9 cellular contexts compared by ENCODE assay signal in the genomic region with DNA sequence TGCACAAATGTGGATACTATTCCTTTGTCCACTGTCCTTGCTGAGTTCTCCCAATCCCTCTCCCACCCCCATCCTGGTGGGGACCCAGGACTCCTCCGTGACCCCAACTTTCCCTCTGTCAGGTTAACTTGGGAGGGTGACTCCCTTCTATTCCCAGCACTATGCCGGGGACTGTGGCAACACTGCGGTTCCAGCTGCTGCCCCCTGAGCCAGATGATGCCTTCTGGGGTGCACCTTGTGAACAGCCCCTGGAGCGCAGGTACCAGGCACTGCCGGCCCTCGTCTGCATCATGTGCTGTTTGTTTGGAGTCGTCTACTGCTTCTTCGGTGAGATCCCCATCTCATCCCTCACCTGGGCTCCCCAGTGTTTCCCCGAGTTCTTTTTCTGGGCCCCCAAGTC. TPM values are rescaled to one million over a fixed set of nuclear protein-coding genes. Genes with fewer than 3 reads are reported as not detected.
DNase-seq lines count a peak whose midpoint lies in the region; ATAC-seq and TF ChIP-seq lines count a peak whose summit lies in the region.
"Had no signal": no experiment of that assay in that cellular context is flagged by ENCODE, and none has a peak within 500 bp of the region (broad histone marks: within the 10 kb centered on the region; RNA-seq: fewer than 3 reads in every experiment).

No MANE protein-coding gene starts in this region.

- TF ChIP-seq CTCF in lower lobe of right lung (IDR thresholded peaks at IDR 0.05) (no peak), tibial artery (IDR thresholded peaks at IDR 0.05) (no peak)

- peaks cover 3% of the 10 kb centered on the region for H3K27me3 ChIP-seq in lower lobe of right lung (ENCODE audit: low read depth)
- no peaks in the 10 kb centered on the region for H3K27me3 ChIP-seq in tibial artery

- ATAC-seq in lower lobe of right lung: no peak

- H3K4me3 ChIP-seq in lower lobe of right lung (peak overlapping the region; percentile 86), tibial artery (peak overlapping the region; percentile 71 to 98)

- peaks cover 24% of the 10 kb centered on the region for H3K4me1 Mint-ChIP-seq in activated naive CD4-positive, alpha-beta T cell treated with anti-CD3 and anti-CD28 coated beads, Interleukin-2, amount 50 U/mL, for 24 hours
- H3K4me1 Mint-ChIP-seq in activated naive CD8-positive, alpha-beta T cell treated with anti-CD3 and anti-CD28 coated beads for 36 hours: peaks cover 19% of the 10 kb centered on the region

- H3K9me3 Mint-ChIP-seq in activated naive CD4-positive, alpha-beta T cell treated with anti-CD3 and anti-CD28 coated beads, Interleukin-2, amount 50 U/mL, for 24 hours: no peaks in the 10 kb centered on the region
- no peaks in the 10 kb centered on the region for H3K9me3 Mint-ChIP-seq in activated naive CD8-positive, alpha-beta T cell treated with anti-CD3 and anti-CD28 coated beads for 36 hours

- H3K4me3 Mint-ChIP-seq in activated naive CD4-positive, alpha-beta T cell treated with anti-CD3 and anti-CD28 coated beads, Interleukin-2, amount 50 U/mL, for 24 hours: peak overlapping the region; percentile 86
- peak overlapping the region; percentile 75 for H3K4me3 Mint-ChIP-seq in activated naive CD8-positive, alpha-beta T cell treated with anti-CD3 and anti-CD28 coated beads for 36 hours

- peaks cover 2% of the 10 kb centered on the region for H3K27me3 Mint-ChIP-seq in activated naive CD4-positive, alpha-beta T cell treated with anti-CD3 and anti-CD28 coated beads, Interleukin-2, amount 50 U/mL, for 24 hours
- peaks cover 23% of the 10 kb centered on the region for H3K27me3 Mint-ChIP-seq in activated naive CD8-positive, alpha-beta T cell treated with anti-CD3 and anti-CD28 coated beads for 36 hours

- no peak for DNase-seq in activated naive CD4-positive, alpha-beta T cell treated with anti-CD3 and anti-CD28 coated beads, Interleukin-2, amount 50 U/mL, for 16 hours
- DNase-seq in activated naive CD8-positive, alpha-beta T cell treated with anti-CD3 and anti-CD28 coated beads for 36 hours: no peak
- no peak for DNase-seq in lower lobe of right lung
- no peak for DNase-seq in tibial artery
- no peak for DNase-seq in occipital lobe (lab: John Stamatoyannopoulos, UW)
- DNase-seq in NCI-H1417 treated with DMSO at 0.1 percent for 48 hours (lab: John Stamatoyannopoulos, UW): no peak
- DNase-seq in activated CD4-positive, alpha-beta T cell treated with anti-CD3 and anti-CD28 coated beads for 4 hours: no peak
- DNase-seq: NCI-H2029 had no signal

- intact Hi-C loops in lower lobe of right lung (cut with DNase I): no loop called here
- intact Hi-C loops in tibial artery (cut with DNase I; ENCODE audit: low total_unique reads): loop anchor here (1.0 to 5.0 kb wide), 2 partner anchors 98 to 145 kb away; no protein-coding TSS in a partner anchor

- H3K27ac Mint-ChIP-seq in activated naive CD4-positive, alpha-beta T cell treated with anti-CD3 and anti-CD28 coated beads, Interleukin-2, amount 50 U/mL, for 24 hours: peak overlapping the region; percentile 96
- peak overlapping the region; percentile 31 for H3K27ac Mint-ChIP-seq in activated naive CD8-positive, alpha-beta T cell treated with anti-CD3 and anti-CD28 coated beads for 36 hours

- H3K36me3 ChIP-seq in lower lobe of right lung (peaks cover 22% of the 10 kb centered on the region), tibial artery (peaks cover 8 to 18% (median 9%) of the 10 kb centered on the region in 3 donors)

- H3K4me1 ChIP-seq in lower lobe of right lung (peaks cover 30% of the 10 kb centered on the region), tibial artery (peaks cover 9 to 29% (median 24%) of the 10 kb centered on the region in 4 donors)

- H3K36me3 Mint-ChIP-seq in activated naive CD4-positive, alpha-beta T cell treated with anti-CD3 and anti-CD28 coated beads, Interleukin-2, amount 50 U/mL, for 24 hours: peaks cover 2% of the 10 kb centered on the region
- H3K36me3 Mint-ChIP-seq in activated naive CD8-positive, alpha-beta T cell treated with anti-CD3 and anti-CD28 coated beads for 36 hours: peaks cover 9% of the 10 kb centered on the region

- H3K27ac ChIP-seq in lower lobe of right lung (no peak overlapping the region), tibial artery (peak overlapping the region in 1 of 2 donors; percentile 92)

- no peaks in the 10 kb centered on the region for H3K9me3 ChIP-seq in lower lobe of right lung
- no peaks in the 10 kb centered on the region for H3K9me3 ChIP-seq in tibial artery

RNA-seq across cellular contexts. Expression of a gene that starts 0.7 kb away (rescaled TPM):
- total RNA-seq in activated naive CD8-positive, alpha-beta T cell treated with anti-CD3 and anti-CD28 coated beads for 36 hours: 1 to 10 TPM; 3.5 to 4.2 TPM
- total RNA-seq in lower lobe of right lung: 1.4 TPM
- 14.0 TPM for total RNA-seq in occipital lobe

RNA-seq across cellular contexts. Expression of a gene that starts 1.0 kb away (rescaled TPM):
- total RNA-seq in activated naive CD8-positive, alpha-beta T cell treated with anti-CD3 and anti-CD28 coated beads for 36 hours: 10 to 100 TPM; 21.9 to 23.9 TPM
- total RNA-seq in lower lobe of right lung (23.2 TPM), occipital lobe (25.9 TPM)

RNA-seq across cellular contexts. Expression of a gene that starts 26.8 kb away (rescaled TPM):
- total RNA-seq in activated naive CD8-positive, alpha-beta T cell treated with anti-CD3 and anti-CD28 coated beads for 36 hours: 1 to 10 TPM; 1.7 to 2.0 TPM
- 49.4 TPM for total RNA-seq in lower lobe of right lung
- 39.9 TPM for total RNA-seq in occipital lobe

RNA-seq across cellular contexts. Expression of a gene that starts 27.5 kb away (rescaled TPM):
- total RNA-seq in activated naive CD8-positive, alpha-beta T cell treated with anti-CD3 and anti-CD28 coated beads for 36 hours: not detected
- total RNA-seq in lower lobe of right lung (not detected), occipital lobe (not detected)

RNA-seq across cellular contexts. Expression of a gene that starts 30.3 kb away (rescaled TPM):
- not detected for total RNA-seq in activated naive CD8-positive, alpha-beta T cell treated with anti-CD3 and anti-CD28 coated beads for 36 hours
- total RNA-seq in lower lobe of right lung: 0.53 TPM
- total RNA-seq in occipital lobe: 8.3 TPM

Comparison
In these comparisons a context has a peak if more than half of its experiments do, and no peak if none do; other contexts are left out.
1. RNA of a gene that starts 26.8 kb away (total RNA-seq): 49.4 TPM in lower lobe of right lung (single experiment) and 39.9 TPM in occipital lobe (single experiment); 1.7 to 2.0 TPM in activated naive CD8-positive, alpha-beta T cell treated with anti-CD3 and anti-CD28 coated beads for 36 hours; every median in the first group is over 10 times any median in the second.